28 cellular contexts compared by ENCODE assay signal in genomic region chr3:129467934-129468333, GRCh38. TPM values are rescaled to one million over a fixed set of nuclear protein-coding genes. Genes with fewer than 3 reads are reported as not detected.
"Had no signal": no experiment of that assay in that cellular context is flagged by ENCODE, and none has a peak within 500 bp of the region (broad histone marks: within the 10 kb centered on the region; RNA-seq: fewer than 3 reads in every experiment).

No MANE protein-coding gene starts in this region.

- H3K27me3 ChIP-seq: adrenal gland, SJSA1 had no signal

- H3K27ac ChIP-seq: adrenal gland, SJSA1 had no signal

- DNase-seq: activated CD4-positive, alpha-beta T cell treated with anti-CD3 and anti-CD28 coated beads for 48 hours; activated CD4-positive, alpha-beta T cell treated with anti-CD3 and anti-CD28 coated beads, Interleukin-2, amount 50 U/mL, for 4 hours; activated CD4-positive, CD25-positive, alpha-beta regulatory T cell treated with anti-CD3 and anti-CD28 coated beads, Interleukin-2, amount 50 U/mL, for 72 hours; activated CD8-positive, alpha-beta memory T cell treated with anti-CD3 and anti-CD28 coated beads, Interleukin-2, amount 50 U/mL, for 48 hours; activated CD8-positive, alpha-beta T cell treated with anti-CD3 and anti-CD28 coated beads, Interleukin-2, amount 10 ng/mL, durations not matched to agents 7 days and 5 days; activated naive CD4-positive, alpha-beta T cell treated with anti-CD3 and anti-CD28 coated beads, Interleukin-2, amount 50 U/mL, for 16 hours; activated naive CD8-positive, alpha-beta T cell treated with anti-CD3 and anti-CD28 coated beads, Interleukin-2, amount 10 ng/mL, durations not matched to agents 7 days and 5 days; activated T-cell treated with anti-CD3 and anti-CD28 coated beads, Interleukin-2, amount 50 U/mL, for 1 hour; adrenal gland; anterior cingulate cortex; Kasumi-1; KBM-7; NCI-H1105 treated with DMSO at 0.1 percent for 48 hours; NCI-H1436 treated with DMSO at 0.1 percent for 48 hours; NCI-H187; NCI-H2081; NCI-H446; NCI-H526 treated with DMSO at 0.1 percent for 48 hours; NCI-H82; NK-92 treated with Interleukin-12 subunit alpha and Interleukin-12 subunit beta, amount 100 ng/mL, for 24 hours; OCI-M1; RPMI8226; SHP77; SW 1271 had no signal

- H3K4me3 Mint-ChIP-seq: activated CD8-positive, alpha-beta T cell treated with anti-CD3 and anti-CD28 coated beads, Interleukin-2, amount 10 ng/mL, durations not matched to agents 7 days and 5 days; activated naive CD8-positive, alpha-beta T cell treated with anti-CD3 and anti-CD28 coated beads, Interleukin-2, amount 10 ng/mL, durations not matched to agents 7 days and 5 days; WTC11 had no signal

- H3K4me1 Mint-ChIP-seq: WTC11 had no signal

- H3K9me3 ChIP-seq: adrenal gland, SJSA1 had no signal

- H3K27me3 Mint-ChIP-seq: activated naive CD8-positive, alpha-beta T cell treated with anti-CD3 and anti-CD28 coated beads, Interleukin-2, amount 10 ng/mL, durations not matched to agents 7 days and 5 days had no signal

- H3K27ac Mint-ChIP-seq: activated CD8-positive, alpha-beta T cell treated with anti-CD3 and anti-CD28 coated beads, Interleukin-2, amount 10 ng/mL, durations not matched to agents 7 days and 5 days; activated naive CD8-positive, alpha-beta T cell treated with anti-CD3 and anti-CD28 coated beads, Interleukin-2, amount 10 ng/mL, durations not matched to agents 7 days and 5 days; WTC11 had no signal

- H3K4me3 ChIP-seq: adrenal gland, SJSA1 had no signal

- ATAC-seq: activated CD8-positive, alpha-beta T cell treated with anti-CD3 and anti-CD28 coated beads, Interleukin-2, amount 10 ng/mL, durations not matched to agents 7 days and 5 days; Panc1; SK-N-SH treated with all-trans-retinoic acid at 6 μM for 48 hours; WTC11 had no signal

- H3K9me3 Mint-ChIP-seq: activated naive CD8-positive, alpha-beta T cell treated with anti-CD3 and anti-CD28 coated beads, Interleukin-2, amount 10 ng/mL, durations not matched to agents 7 days and 5 days; WTC11 had no signal

- H3K4me1 ChIP-seq: adrenal gland, SJSA1 had no signal

RNA-seq across cellular contexts. Expression of gene EFCAB12, which starts 39.5 kb away (rescaled TPM):
- total RNA-seq: SJSA1 had no signal
